13 cellular contexts compared by ENCODE assay signal in genomic region chr10:71715026-71715425, GRCh38. TPM values are rescaled to one million over a fixed set of nuclear protein-coding genes. Genes with fewer than 3 reads are reported as not detected.
DNase-seq lines count a peak whose midpoint lies in the region; ATAC-seq and TF ChIP-seq lines count a peak whose summit lies in the region.
"Had no signal": no experiment of that assay in that cellular context is flagged by ENCODE, and none has a peak within 500 bp of the region (broad histone marks: within the 10 kb centered on the region; RNA-seq: fewer than 3 reads in every experiment).

No MANE protein-coding gene starts in this region.

- DNase-seq in right atrium auricular region (ENCODE audit: low spot score) (no peak), left ventricle myocardium superior (no peak), adipocyte (ENCODE audit: low read depth) (no peak), NCI-H1436 (lab: John Stamatoyannopoulos, UW) (no peak), AG08395 (ENCODE audit: low spot score) (no peak), NCI-H2029 (lab: John Stamatoyannopoulos, UW) (no peak)
- no peak for DNase-seq in naive thymus-derived CD4-positive, alpha-beta T cell
- DNase-seq: GOT3; stimulated activated CD4-positive, alpha-beta T cell treated with anti-CD3 and anti-CD28 coated beads, Interleukin-15, amount 100 ng/mL, for 24 hours had no signal

- H3K36me3 ChIP-seq in right atrium auricular region (no peaks in the 10 kb centered on the region), adipocyte (ENCODE audit: control insufficient read depth, insufficient read depth, low read length, severe bottlenecking) (no peaks in the 10 kb centered on the region)
- no peaks in the 10 kb centered on the region for H3K36me3 ChIP-seq in naive thymus-derived CD4-positive, alpha-beta T cell (ENCODE audit: control insufficient read depth in 2 of 3, insufficient read depth in 3 of 3, low read length in 3 of 3)

- H3K4me3 ChIP-seq in right atrium auricular region = no peak overlapping the region
- H3K4me3 ChIP-seq in adipocyte (ENCODE audit: low read length) = no peak overlapping the region
- H3K4me3 ChIP-seq in naive thymus-derived CD4-positive, alpha-beta T cell (ENCODE audit: low read length) = peak overlapping the region; percentile 9
- H3K4me3 ChIP-seq: hepatocyte, lung had no signal

- POLR2A ChIA-PET in naive thymus-derived CD4-positive, alpha-beta T cell (lab: Charles Lee) = interaction anchor here (1.9 to 23.5 kb wide), 5 partner anchors 9 to 58 kb away, joined by 8 to 521 read pairs (median 54); partner anchors contain the start of gene VSIR

- intact Hi-C loops in left ventricle myocardium superior (cut with micrococcal nuclease) = no loop called here
- intact Hi-C loops in naive thymus-derived CD4-positive, alpha-beta T cell (cut with micrococcal nuclease) = no loop called here

- H3K4me3 Mint-ChIP-seq in naive thymus-derived CD4-positive, alpha-beta T cell = peak overlapping the region in 5 of 10 donors; percentile 40 to 86 (median 47)

- CTCF ChIA-PET in naive thymus-derived CD4-positive, alpha-beta T cell (lab: Charles Lee) = interaction anchor here (0.8 to 4.2 kb wide), 6 partner anchors 7 to 58 kb away, joined by 3 to 25 read pairs (median 18); partner anchors contain the start of gene VSIR

- H3K4me1 ChIP-seq in right atrium auricular region (peaks cover 0 to 78% of the 10 kb centered on the region in 2 donors), adipocyte (ENCODE audit: control insufficient read depth, insufficient read depth, low read length) (peaks cover 47% of the 10 kb centered on the region)
- peaks cover 42 to 63% of the 10 kb centered on the region in 2 donors for H3K4me1 ChIP-seq in naive thymus-derived CD4-positive, alpha-beta T cell (ENCODE audit: control insufficient read depth in 2 of 2, insufficient read depth in 2 of 2, low read length in 2 of 2)

- peaks cover 37 to 74% (median 62%) of the 10 kb centered on the region in 7 donors for H3K4me1 Mint-ChIP-seq in naive thymus-derived CD4-positive, alpha-beta T cell

- no peaks in the 10 kb centered on the region for H3K9me3 Mint-ChIP-seq in naive thymus-derived CD4-positive, alpha-beta T cell

- no peaks in the 10 kb centered on the region for H3K27me3 ChIP-seq in right atrium auricular region
- H3K27me3 ChIP-seq in adipocyte (replicated peaks; ENCODE audit: control insufficient read depth, insufficient read depth, low read length) = no peaks in the 10 kb centered on the region
- no peaks in the 10 kb centered on the region for H3K27me3 ChIP-seq in naive thymus-derived CD4-positive, alpha-beta T cell (ENCODE audit: control insufficient read depth in 2 of 2, insufficient read depth in 2 of 2, low read length in 2 of 2)
- H3K27me3 ChIP-seq: hepatocyte had no signal

- H3K27ac Mint-ChIP-seq in naive thymus-derived CD4-positive, alpha-beta T cell = peak overlapping the region; percentile 76 to 100 (median 98)

- H3K9ac ChIP-seq in adipocyte (ENCODE audit: low read length) = peak overlapping the region; percentile 86

- no peak for ATAC-seq in left ventricle myocardium superior
- ATAC-seq in naive thymus-derived CD4-positive, alpha-beta T cell = no peak
- no peak for ATAC-seq in activated CD4-positive, CD25-positive, alpha-beta regulatory T cell treated with anti-CD3 and anti-CD28 coated beads, Interleukin-2, amount 50 U/mL, for 24 hours
- ATAC-seq: Panc1 had no signal

- H3K9me3 ChIP-seq in right atrium auricular region = no peaks in the 10 kb centered on the region
- no peaks in the 10 kb centered on the region for H3K9me3 ChIP-seq in adipocyte (ENCODE audit: control insufficient read depth, low read length)
- H3K9me3 ChIP-seq in naive thymus-derived CD4-positive, alpha-beta T cell (ENCODE audit: control insufficient read depth in 2 of 3, low read length in 3 of 3) = no peaks in the 10 kb centered on the region

- H3K27me3 Mint-ChIP-seq in naive thymus-derived CD4-positive, alpha-beta T cell = no peaks in the 10 kb centered on the region

- no peak for TF ChIP-seq CTCF in right atrium auricular region (IDR thresholded peaks at IDR 0.05)

- no peaks in the 10 kb centered on the region for H3K36me3 Mint-ChIP-seq in naive thymus-derived CD4-positive, alpha-beta T cell

- H3K27ac ChIP-seq in right atrium auricular region = peak overlapping the region; percentile 79 to 93
- peak overlapping the region; percentile 91 for H3K27ac ChIP-seq in naive thymus-derived CD4-positive, alpha-beta T cell (ENCODE audit: low read depth, low read length)
- H3K27ac ChIP-seq: hepatocyte had no signal

RNA-seq across cellular contexts. Expression of gene C10orf105, which starts 4.6 kb away (rescaled TPM):
- total RNA-seq in right atrium auricular region (1 to 10 TPM in 1 of 2 donors, not detected in 1; 1.3 TPM), left ventricle myocardium superior (0.07 TPM)
- total RNA-seq in naive thymus-derived CD4-positive, alpha-beta T cell = 1 to 10 TPM in 1 of 5 experiments, under 1 TPM in 4; 0.13 to 1.0 (median 0.19) TPM
- not detected for polyA plus RNA-seq in naive thymus-derived CD4-positive, alpha-beta T cell
- total RNA-seq: hepatocyte had no signal
- polyA plus RNA-seq: hepatocyte had no signal

RNA-seq across cellular contexts. Expression of gene VSIR, which starts 58.3 kb away (rescaled TPM):
- 10 to 100 TPM; 36.1 to 56.0 TPM for total RNA-seq in right atrium auricular region
- 127 TPM for total RNA-seq in left ventricle myocardium superior
- total RNA-seq in naive thymus-derived CD4-positive, alpha-beta T cell = 100 to 1,000 TPM in 3 of 5 experiments, 10 to 100 TPM in 2; 91.1 to 271 (median 101) TPM
- 100 to 1,000 TPM; 220 to 300 TPM for polyA plus RNA-seq in naive thymus-derived CD4-positive, alpha-beta T cell
